8 cellular contexts compared by ENCODE assay signal in the genomic region with DNA sequence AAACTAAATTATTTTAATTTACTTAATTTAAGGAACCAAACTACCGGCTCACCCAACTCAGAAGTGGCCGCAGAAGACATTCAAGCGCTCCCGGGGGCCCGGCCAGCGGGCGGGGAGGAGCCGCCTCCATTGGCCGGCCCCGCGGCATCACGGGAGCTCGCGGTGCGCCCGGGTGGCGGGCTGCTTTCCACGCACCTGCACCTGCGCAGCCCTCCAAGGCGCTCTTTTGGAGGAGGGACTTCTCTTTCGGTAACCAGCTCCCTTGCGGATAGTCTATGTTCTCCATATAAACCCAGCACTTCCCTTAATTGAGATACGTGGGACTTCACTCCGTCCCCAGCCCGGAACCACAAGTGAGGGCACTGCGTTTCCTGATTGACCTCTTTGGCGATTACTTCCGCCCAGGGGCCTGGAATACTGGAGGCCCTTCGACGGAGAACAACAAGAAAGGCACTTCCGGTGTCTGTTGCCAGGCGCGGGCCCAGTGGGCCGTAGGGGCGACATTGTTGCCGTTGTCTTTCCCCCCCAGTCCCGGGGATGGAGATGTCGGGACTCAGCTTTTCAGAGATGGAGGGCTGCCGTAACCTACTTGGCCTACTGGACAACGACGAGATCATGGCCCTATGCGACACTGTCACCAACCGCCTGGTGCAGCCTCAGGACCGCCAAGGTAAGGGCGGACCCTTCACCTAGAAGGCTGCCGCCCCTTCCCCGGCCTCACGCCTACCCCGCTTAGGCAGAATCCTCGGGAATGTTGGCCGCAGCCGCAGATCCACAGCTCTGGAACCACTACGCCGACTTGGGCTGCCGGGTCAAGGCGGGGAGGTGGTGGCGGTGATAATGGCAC. TPM values are rescaled to one million over a fixed set of nuclear protein-coding genes. Genes with fewer than 3 reads are reported as not detected.
DNase-seq lines count a peak whose midpoint lies in the region; ATAC-seq and TF ChIP-seq lines count a peak whose summit lies in the region.

Gene C3orf38, plus strand, starts transcription at position 444 of the 847 bp plus-strand sequence. Its CDS starts 94 bp downstream, at position 538.

- H3K79me2 ChIP-seq in SK-N-SH (ENCODE audit: insufficient read depth): peaks cover 91% of the 10 kb centered on the region

- H4K20me1 ChIP-seq in SK-N-SH (ENCODE audit: insufficient read depth): no peaks in the 10 kb centered on the region; the same call in 1 of the 2 replicates

- TF ChIP-seq RAD21 in SK-N-SH (IDR thresholded peaks at IDR 0.05; ENCODE audit: low read length): no peak

- peaks cover 6% of the 10 kb centered on the region for H3F3A ChIP-seq in SK-N-SH (replicated peaks; ENCODE audit: insufficient read depth)

- no peaks in the 10 kb centered on the region for H3K27me3 Mint-ChIP-seq in activated naive CD4-positive, alpha-beta T cell treated with anti-CD3 and anti-CD28 coated beads, Interleukin-2, amount 50 U/mL, for 24 hours

- H3K36me3 ChIP-seq in SK-N-SH (replicated peaks in 1 of 2; ENCODE audit: control insufficient read depth in 1 of 2, insufficient read depth in 2 of 2, low read length in 1 of 2): peaks cover 16 to 17% of the 10 kb centered on the region in 2 experiments
- peaks cover 14% of the 10 kb centered on the region for H3K36me3 ChIP-seq in suprapubic skin

- no peaks in the 10 kb centered on the region for H3K27me3 ChIP-seq in SK-N-SH (ENCODE audit: insufficient read depth)
- no peaks in the 10 kb centered on the region for H3K27me3 ChIP-seq in suprapubic skin

- peak within 1 kb of the TSS; percentile 97 for H3K4me3 ChIP-seq in GM08714 (ENCODE audit: low read length)
- H3K4me3 ChIP-seq in NB4 (ENCODE audit: low read depth, low read length): peak within 1 kb of the TSS; percentile 95
- H3K4me3 ChIP-seq in SK-N-SH (ENCODE audit: low read depth in 2 of 2, low read length in 1 of 2): peak within 1 kb of the TSS; percentile 98 to 100
- H3K4me3 ChIP-seq in suprapubic skin: peak within 1 kb of the TSS; percentile 90

- peak; percentile 64 for TF ChIP-seq POLR2A in NB4 (IDR thresholded peaks at IDR 0.05; ENCODE audit: extremely low read depth, insufficient read length)
- TF ChIP-seq POLR2A in suprapubic skin (IDR thresholded peaks at IDR 0.05): peak; percentile 30 to 45

- H3K9me3 Mint-ChIP-seq in activated naive CD4-positive, alpha-beta T cell treated with anti-CD3 and anti-CD28 coated beads, Interleukin-2, amount 50 U/mL, for 24 hours: no peaks in the 10 kb centered on the region

- H3K9me3 ChIP-seq in SK-N-SH: no peaks in the 10 kb centered on the region
- no peaks in the 10 kb centered on the region for H3K9me3 ChIP-seq in suprapubic skin

- H3K27ac Mint-ChIP-seq in activated naive CD4-positive, alpha-beta T cell treated with anti-CD3 and anti-CD28 coated beads, Interleukin-2, amount 50 U/mL, for 24 hours: peak within 1 kb of the TSS; percentile 98

- H3K9me2 ChIP-seq in SK-N-SH: no peaks in the 10 kb centered on the region

- under 1% methylated on average over 56 of the region's 57 CpGs for WGBS in SK-N-SH (ENCODE audit: low lambda C conversion rate)
- WGBS in suprapubic skin: under 1% methylated on average over 32 of the region's 57 CpGs

- CTCF ChIA-PET in SK-N-SH (lab: Yijun Ruan, JAX): interaction anchor here (0.9 to 1.5 kb wide), 5 partner anchors 11 to 36 kb away, joined by 3 to 6 read pairs (median 4); no protein-coding TSS in a partner anchor

- peak within 1 kb of the TSS; percentile 99 for H3K9ac ChIP-seq in SK-N-SH

- H3K36me3 Mint-ChIP-seq in activated naive CD4-positive, alpha-beta T cell treated with anti-CD3 and anti-CD28 coated beads, Interleukin-2, amount 50 U/mL, for 24 hours: peaks cover 4% of the 10 kb centered on the region

- POLR2A ChIA-PET in SK-N-SH (lab: Yijun Ruan, JAX): interaction anchor here (1.1 to 1.8 kb wide), 4 partner anchors 15 to 91 kb away, joined by 3 to 17 read pairs (median 4); partner anchors contain the start of genes CGGBP1 and ZNF654

- peak within 1 kb of the TSS; percentile 98 for H3K4me3 Mint-ChIP-seq in activated naive CD4-positive, alpha-beta T cell treated with anti-CD3 and anti-CD28 coated beads, Interleukin-2, amount 50 U/mL, for 24 hours

- peak within 1 kb of the TSS; percentile 82 for H3K4me2 ChIP-seq in SK-N-SH

- peak within 1 kb of the TSS; percentile 88 to 97 for H3K27ac ChIP-seq in SK-N-SH (ENCODE audit: low read depth in 2 of 2, low read length in 1 of 2)
- peak within 1 kb of the TSS; percentile 94 for H3K27ac ChIP-seq in suprapubic skin

- peaks cover 4 to 14% of the 10 kb centered on the region in 2 experiments; a peak in 3 of 4 replicates for H3K4me1 ChIP-seq in SK-N-SH (ENCODE audit: control insufficient read depth in 1 of 2, insufficient read depth in 2 of 2, low read depth in 1 of 2, low read length in 1 of 2)
- peaks cover 32% of the 10 kb centered on the region for H3K4me1 ChIP-seq in suprapubic skin

- H2AFZ ChIP-seq in SK-N-SH (ENCODE audit: low read depth): peak within 1 kb of the TSS; percentile 98

- TF ChIP-seq CTCF in NB4 (IDR thresholded peaks at IDR 0.05; ENCODE audit: low read depth, low read length) (no peak), SK-N-SH (IDR thresholded peaks at IDR 0.05) (no peak), suprapubic skin (IDR thresholded peaks at IDR 0.05) (no peak)

- no peak; a peak in 1 of 4 replicates for TF ChIP-seq EP300 in SK-N-SH (IDR thresholded peaks at IDR 0.05; ENCODE audit: borderline replicate concordance in 1 of 2, low read depth in 1 of 2, low read length in 1 of 2)
- no peak for TF ChIP-seq EP300 in suprapubic skin (IDR thresholded peaks at IDR 0.05)

- peaks cover 27% of the 10 kb centered on the region for H3K4me1 Mint-ChIP-seq in activated naive CD4-positive, alpha-beta T cell treated with anti-CD3 and anti-CD28 coated beads, Interleukin-2, amount 50 U/mL, for 24 hours

- DNase-seq in NB4 (ENCODE audit: low read depth) (peak; percentile 92), SK-N-SH (peak; percentile 88), glomerular endothelial cell (ENCODE audit: extremely low read depth, low read depth, low spot score) (peak; percentile 51), occipital lobe (lab: John Stamatoyannopoulos, UW) (peak; percentile 87), suprapubic skin (ENCODE audit: low spot score in 2 of 2) (peak; percentile 91 to 94)

- peak; percentile 79 for ATAC-seq in HG02571 (IDR thresholded peaks at IDR 0.05; ENCODE audit: unreplicated experiment)

TF ChIP-seq in SK-N-SH, 30 proteins besides CTCF, POLR2A, EP300 and RAD21 (continues in another document):
- no peak for TF ChIP-seq RCOR1 (IDR thresholded peaks at IDR 0.05; ENCODE audit: low read length)
- no peak for TF ChIP-seq RFX5 (IDR thresholded peaks at IDR 0.05; ENCODE audit: low read length)
- TF ChIP-seq NRF1 (IDR thresholded peaks at IDR 0.05; ENCODE audit: low read depth, low read length): peak; percentile 65
- peak; percentile 95 for TF ChIP-seq GABPA (IDR thresholded peaks at IDR 0.05; ENCODE audit: low read depth)
- TF ChIP-seq, protein P1, sequence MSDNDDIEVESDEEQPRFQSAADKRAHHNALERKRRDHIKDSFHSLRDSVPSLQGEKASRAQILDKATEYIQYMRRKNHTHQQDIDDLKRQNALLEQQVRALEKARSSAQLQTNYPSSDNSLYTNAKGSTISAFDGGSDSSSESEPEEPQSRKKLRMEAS (IDR thresholded peaks at IDR 0.05; ENCODE audit: low read depth): peak; percentile 80
- TF ChIP-seq MXI1 (IDR thresholded peaks at IDR 0.05; ENCODE audit: low read depth, low read length): peak; percentile 89
- TF ChIP-seq FOXJ3 (CRISPR knock-in tag; IDR thresholded peaks at IDR 0.05): no peak; the same call in 1 of the 2 replicates
- TF ChIP-seq GATA2 (CRISPR knock-in tag; IDR thresholded peaks at IDR 0.05): no peak
- peak; percentile 81 for TF ChIP-seq POLR2AphosphoS5 (IDR thresholded peaks at IDR 0.05; ENCODE audit: low read depth, low read length)
- TF ChIP-seq, protein P2, sequence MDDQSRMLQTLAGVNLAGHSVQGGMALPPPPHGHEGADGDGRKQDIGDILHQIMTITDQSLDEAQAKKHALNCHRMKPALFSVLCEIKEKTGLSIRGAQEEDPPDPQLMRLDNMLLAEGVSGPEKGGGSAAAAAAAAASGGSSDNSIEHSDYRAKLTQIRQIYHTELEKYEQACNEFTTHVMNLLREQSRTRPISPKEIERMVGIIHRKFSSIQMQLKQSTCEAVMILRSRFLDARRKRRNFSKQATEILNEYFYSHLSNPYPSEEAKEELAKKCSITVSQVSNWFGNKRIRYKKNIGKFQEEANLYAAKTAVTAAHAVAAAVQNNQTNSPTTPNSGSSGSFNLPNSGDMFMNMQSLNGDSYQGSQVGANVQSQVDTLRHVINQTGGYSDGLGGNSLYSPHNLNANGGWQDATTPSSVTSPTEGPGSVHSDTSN (IDR thresholded peaks at IDR 0.05): no peak
- TF ChIP-seq TEAD4 (IDR thresholded peaks at IDR 0.05; ENCODE audit: borderline replicate concordance, insufficient read depth): no peak
- peak; percentile 38; the same call in 1 of the 2 replicates for TF ChIP-seq NFIC (IDR thresholded peaks at IDR 0.05; ENCODE audit: borderline replicate concordance)
- peak; percentile 89 for TF ChIP-seq ELF1 (IDR thresholded peaks at IDR 0.05)
- TF ChIP-seq SIN3A (IDR thresholded peaks at IDR 0.05; ENCODE audit: borderline replicate concordance, low read depth, low read length): peak; percentile 86
- no peak for TF ChIP-seq EZH2phosphoT487 (IDR thresholded peaks at IDR 0.05; ENCODE audit: borderline replicate concordance, low read depth)
- TF ChIP-seq RXRA (IDR thresholded peaks at IDR 0.05; ENCODE audit: borderline replicate concordance, low read depth): no peak
- TF ChIP-seq TAF1 (IDR thresholded peaks at IDR 0.05; ENCODE audit: borderline replicate concordance, low read depth, low read length): peak; percentile 84
- TF ChIP-seq, protein P3, sequence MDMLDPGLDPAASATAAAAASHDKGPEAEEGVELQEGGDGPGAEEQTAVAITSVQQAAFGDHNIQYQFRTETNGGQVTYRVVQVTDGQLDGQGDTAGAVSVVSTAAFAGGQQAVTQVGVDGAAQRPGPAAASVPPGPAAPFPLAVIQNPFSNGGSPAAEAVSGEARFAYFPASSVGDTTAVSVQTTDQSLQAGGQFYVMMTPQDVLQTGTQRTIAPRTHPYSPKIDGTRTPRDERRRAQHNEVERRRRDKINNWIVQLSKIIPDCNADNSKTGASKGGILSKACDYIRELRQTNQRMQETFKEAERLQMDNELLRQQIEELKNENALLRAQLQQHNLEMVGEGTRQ (IDR thresholded peaks at IDR 0.05; ENCODE audit: borderline replicate concordance, low read depth, low read length): no peak
- TF ChIP-seq FOSL2 (IDR thresholded peaks at IDR 0.05; ENCODE audit: borderline replicate concordance, low read depth): no peak
- TF ChIP-seq YY1 (IDR thresholded peaks at IDR 0.05; ENCODE audit: low read depth): peak; percentile 78

RNA-seq across cellular contexts. Expression of gene C3orf38, which starts in this region (rescaled TPM):
- 4.5 and 5.4 TPM in 2 replicates for polyA plus RNA-seq in SK-N-SH (2012; rRNA removed)
- polyA plus RNA-seq in SK-N-SH (2012; cell fraction: cytosol; rRNA removed): 6.8 and 9.0 TPM in 2 replicates
- polyA plus RNA-seq in SK-N-SH (2012; cell fraction: nucleus; rRNA removed): 1.8 and 3.5 TPM in 2 replicates
- total RNA-seq in glomerular endothelial cell (18.0 and 36.6 TPM in 2 replicates), occipital lobe (66.6 TPM), suprapubic skin (10 to 100 TPM; 14.1 to 30.8 (median 18.4) TPM)

Comparison
In these comparisons a context has a peak if more than half of its experiments do, and no peak if none do; other contexts are left out.
1. Peak in every context shown above with its lines: DNase-seq, ATAC-seq, H3K4me3 ChIP-seq and H3K27ac ChIP-seq.